Comparison of ENCODE assay signal across 1 cellular context in genomic region chr17:38284654-38285174, GRCh38.
TF ChIP-seq lines count a peak whose summit lies in the region.

No MANE protein-coding gene starts in this region.

TF ChIP-seq in HepG2, 621 proteins besides CTCF, POLR2A, EP300 and RAD21:
- TF ChIP-seq MAFF (IDR thresholded peaks at IDR 0.05; ENCODE audit: low read depth, low read length), result peak; percentile 41; the same call in 1 of the 2 replicates
- peak; percentile 18 to 55; a peak in 2 of 4 replicates for TF ChIP-seq MAFK (conservative IDR thresholded peaks at IDR 0.05 in 1 of 2, IDR thresholded peaks at IDR 0.05 in 1 of 2; ENCODE audit: low read length in 2 of 2)
